ENCODE assay signal across 20 cellular contexts in genomic region chr11:24400059-24400665, GRCh38.
DNase-seq lines count a peak whose midpoint lies in the region; ATAC-seq and TF ChIP-seq lines count a peak whose summit lies in the region.
"Had no signal": no experiment of that assay in that cellular context is flagged by ENCODE, and none has a peak within 500 bp of the region (broad histone marks: within the 10 kb centered on the region; RNA-seq: fewer than 3 reads in every experiment).

No MANE protein-coding gene starts in this region.

- no peaks in the 10 kb centered on the region for H3K4me1 ChIP-seq in upper lobe of right lung
- no peaks in the 10 kb centered on the region for H3K4me1 ChIP-seq in gastroesophageal sphincter
- H3K4me1 ChIP-seq: BLaER1 treated with 17β-estradiol and CSF1 and Interleukin-3, amounts not matched to agents 10 nM and 100 nM had no signal

- WGBS in gastroesophageal sphincter (ENCODE audit: low coverage in 1 of 2), 2 donors, result 0 to 96% methylated on average over 1 to 7 of the region's 10 CpGs

- H3K27me3 ChIP-seq in SU-DHL-6 (ENCODE audit: low read length), result no peaks in the 10 kb centered on the region
- H3K27me3 ChIP-seq in upper lobe of right lung, result no peaks in the 10 kb centered on the region
- H3K27me3 ChIP-seq in gastroesophageal sphincter, result no peaks in the 10 kb centered on the region
- H3K27me3 ChIP-seq: BLaER1 treated with 17β-estradiol and CSF1 and Interleukin-3, amounts not matched to agents 10 nM and 100 nM had no signal

- no peaks in the 10 kb centered on the region; the same call in 1 of the 2 replicates for H3K9me3 Mint-ChIP-seq in HFFc6

- H2AFZ ChIP-seq in SU-DHL-6 (ENCODE audit: low read depth, low read length, severe bottlenecking), result peak overlapping the region; percentile 12

- H3K79me2 ChIP-seq in SU-DHL-6 (ENCODE audit: insufficient read depth, low read length), result no peaks in the 10 kb centered on the region

- intact Hi-C loops in upper lobe of right lung (cut with DNase I), result no loop called here

- no peaks in the 10 kb centered on the region for H3K27me3 Mint-ChIP-seq in HFFc6 (ENCODE audit: insufficient read depth)
- H3K27me3 Mint-ChIP-seq: B cell; CD4-positive, CD25-positive, alpha-beta regulatory T cell; CD8-positive, alpha-beta memory T cell had no signal

- peak overlapping the region; percentile 30; the same call in 1 of the 2 replicates for H3K4me3 Mint-ChIP-seq in HFFc6
- H3K4me3 Mint-ChIP-seq: B cell; CD4-positive, CD25-positive, alpha-beta regulatory T cell; CD8-positive, alpha-beta memory T cell had no signal

- no peak for TF ChIP-seq POLR2A in gastroesophageal sphincter (IDR thresholded peaks at IDR 0.05)

- no peaks in the 10 kb centered on the region for H3K36me3 Mint-ChIP-seq in HFFc6 (ENCODE audit: low read depth)
- H3K36me3 Mint-ChIP-seq: CD4-positive, CD25-positive, alpha-beta regulatory T cell; CD8-positive, alpha-beta memory T cell had no signal

- no peaks in the 10 kb centered on the region for H3K36me3 ChIP-seq in SU-DHL-6 (ENCODE audit: low read length)
- H3K36me3 ChIP-seq in upper lobe of right lung, result no peaks in the 10 kb centered on the region
- no peaks in the 10 kb centered on the region for H3K36me3 ChIP-seq in gastroesophageal sphincter
- H3K36me3 ChIP-seq: BLaER1 treated with 17β-estradiol and CSF1 and Interleukin-3, amounts not matched to agents 10 nM and 100 nM had no signal

- no peak for ATAC-seq in upper lobe of right lung
- no peak for ATAC-seq in gastroesophageal sphincter
- ATAC-seq: GM12878, HCT116, HepG2 had no signal

- no peak for DNase-seq in HFFc6
- peak; percentile 55 for DNase-seq in epithelial cell of esophagus (ENCODE audit: low read depth)
- DNase-seq in upper lobe of right lung, result no peak
- DNase-seq in hepatic stellate cell (ENCODE audit: low spot score), result no peak
- DNase-seq: CD4-positive, CD25-positive, alpha-beta regulatory T cell; CD8-positive, alpha-beta memory T cell; COR-L47; DMS 273 treated with DMSO at 0.1 percent for 48 hours; DMS53; DND-41; EL; GOT3; H7 had no signal

- H3K27ac ChIP-seq in SU-DHL-6 (ENCODE audit: low read depth, low read length), result no peak overlapping the region
- no peak overlapping the region for H3K27ac ChIP-seq in upper lobe of right lung
- no peak overlapping the region for H3K27ac ChIP-seq in gastroesophageal sphincter
- H3K27ac ChIP-seq: BLaER1 treated with 17β-estradiol and CSF1 and Interleukin-3, amounts not matched to agents 10 nM and 100 nM had no signal

- no peak overlapping the region for H3K27ac Mint-ChIP-seq in HFFc6
- H3K27ac Mint-ChIP-seq: B cell; CD4-positive, CD25-positive, alpha-beta regulatory T cell; CD8-positive, alpha-beta memory T cell had no signal

- H3K4me3 ChIP-seq in SU-DHL-6 (ENCODE audit: insufficient read depth, low read length, poor library complexity, severe bottlenecking), result no peak overlapping the region
- H3K4me3 ChIP-seq in epithelial cell of esophagus (ENCODE audit: low read length), result no peak overlapping the region
- H3K4me3 ChIP-seq in upper lobe of right lung, result no peak overlapping the region
- H3K4me3 ChIP-seq in gastroesophageal sphincter, result no peak overlapping the region
- H3K4me3 ChIP-seq: BLaER1 treated with 17β-estradiol and CSF1 and Interleukin-3, amounts not matched to agents 10 nM and 100 nM; GM12878 had no signal

- no peaks in the 10 kb centered on the region; the same call in 1 of the 2 replicates for H3K4me1 Mint-ChIP-seq in HFFc6 (ENCODE audit: low read depth)
- H3K4me1 Mint-ChIP-seq: B cell; CD4-positive, CD25-positive, alpha-beta regulatory T cell; CD8-positive, alpha-beta memory T cell had no signal

- TF ChIP-seq EP300 in gastroesophageal sphincter (IDR thresholded peaks at IDR 0.05), result no peak

- no peak for TF ChIP-seq CTCF in HFFc6 (IDR thresholded peaks at IDR 0.05)
- TF ChIP-seq CTCF in SU-DHL-6 (IDR thresholded peaks at IDR 0.05; ENCODE audit: insufficient read depth, low read length, poor library complexity, severe bottlenecking), result no peak
- TF ChIP-seq CTCF in epithelial cell of esophagus (IDR thresholded peaks at IDR 0.05; ENCODE audit: insufficient read depth, low read depth, low read length, missing control alignments), result no peak
- TF ChIP-seq CTCF in upper lobe of right lung (IDR thresholded peaks at IDR 0.05), result no peak
- no peak for TF ChIP-seq CTCF in gastroesophageal sphincter (IDR thresholded peaks at IDR 0.05)

- no peaks in the 10 kb centered on the region for H3K9me3 ChIP-seq in SU-DHL-6 (ENCODE audit: insufficient read depth, low read length)
- no peaks in the 10 kb centered on the region for H3K9me3 ChIP-seq in upper lobe of right lung
- H3K9me3 ChIP-seq in gastroesophageal sphincter, result no peaks in the 10 kb centered on the region
- H3K9me3 ChIP-seq: BLaER1 treated with 17β-estradiol and CSF1 and Interleukin-3, amounts not matched to agents 10 nM and 100 nM had no signal

- no peaks in the 10 kb centered on the region for H3F3A ChIP-seq in SU-DHL-6 (ENCODE audit: insufficient read depth)

- no peak overlapping the region for H3K4me2 ChIP-seq in SU-DHL-6 (ENCODE audit: low read depth, low read length, poor library complexity, severe bottlenecking)
- H3K4me2 ChIP-seq: BLaER1 treated with 17β-estradiol and CSF1 and Interleukin-3, amounts not matched to agents 10 nM and 100 nM had no signal

- H4K20me1 ChIP-seq in SU-DHL-6 (ENCODE audit: low read depth, low read length), result no peaks in the 10 kb centered on the region
- H4K20me1 ChIP-seq: BLaER1 treated with 17β-estradiol and CSF1 and Interleukin-3, amounts not matched to agents 10 nM and 100 nM had no signal

- no peak overlapping the region for H3K9ac ChIP-seq in SU-DHL-6 (ENCODE audit: low read length)
- H3K9ac ChIP-seq: BLaER1 treated with 17β-estradiol and CSF1 and Interleukin-3, amounts not matched to agents 10 nM and 100 nM had no signal

- no peaks in the 10 kb centered on the region for H3K9me2 ChIP-seq in SU-DHL-6 (replicated peaks; ENCODE audit: insufficient read depth, low read length)
